Comparison of ENCODE assay signal across 10 cellular contexts in genomic region chr2:38073211-38074005, GRCh38. TPM values are rescaled to one million over a fixed set of nuclear protein-coding genes. Genes with fewer than 3 reads are reported as not detected.
A peak's percentile ranks its signal among the peaks of the same experiment; 100 is the strongest.
DNase-seq lines count a peak whose midpoint lies in the region; ATAC-seq and TF ChIP-seq lines count a peak whose summit lies in the region.
"Had no signal": no experiment of that assay in that cellular context is flagged by ENCODE, and none has a peak within 500 bp of the region (broad histone marks: within the 10 kb centered on the region; RNA-seq: fewer than 3 reads in every experiment).

No MANE protein-coding gene starts in this region.

- H3K4me2 ChIP-seq in mesenchymal stem cell (ENCODE audit: low read length, poor library complexity, severe bottlenecking) = peak overlapping the region; percentile 39

- H3K18ac ChIP-seq in mesenchymal stem cell (ENCODE audit: low read depth in 1 of 2, low read length in 2 of 2) = peak overlapping the region; percentile 38 to 41

- CTCF ChIA-PET in activated CD8-positive, alpha-beta memory T cell treated with anti-CD3 and anti-CD28 coated beads, Interleukin-2, amount 10 ng/mL, durations not matched to agents 7 days and 5 days (lab: Charles Lee) = no interaction called here
- CTCF ChIA-PET in MCF 10A (lab: Yijun Ruan, JAX) = no interaction called here

- WGBS in mesenchymal stem cell = 17% methylated on average over 26 of the region's 32 CpGs

- intact Hi-C loops in MCF 10A (cut with micrococcal nuclease) = no loop called here
- intact Hi-C loops in tibial artery (cut with DNase I; ENCODE audit: low total_unique reads) = no loop called here

- TF ChIP-seq CTCF in MCF 10A (IDR thresholded peaks at IDR 0.05; ENCODE audit: unreplicated experiment) (no peak), tibial artery (IDR thresholded peaks at IDR 0.05) (no peak)

- no peaks in the 10 kb centered on the region for H3K9me3 Mint-ChIP-seq in activated CD8-positive, alpha-beta memory T cell treated with anti-CD3 and anti-CD28 coated beads, Interleukin-2, amount 10 ng/mL, durations not matched to agents 7 days and 5 days (ENCODE audit: low read depth)
- no peaks in the 10 kb centered on the region for H3K9me3 Mint-ChIP-seq in MCF 10A (ENCODE audit: unreplicated experiment)

- H3K14ac ChIP-seq in mesenchymal stem cell (ENCODE audit: low read length in 2 of 2) = no peak overlapping the region

- peaks cover 5% of the 10 kb centered on the region for H3K36me3 Mint-ChIP-seq in activated CD8-positive, alpha-beta memory T cell treated with anti-CD3 and anti-CD28 coated beads, Interleukin-2, amount 10 ng/mL, durations not matched to agents 7 days and 5 days
- peaks cover 30% of the 10 kb centered on the region for H3K36me3 Mint-ChIP-seq in MCF 10A (ENCODE audit: insufficient read depth, unreplicated experiment)

- peak overlapping the region; percentile 82 for H3K4me3 ChIP-seq in mesenchymal stem cell (ENCODE audit: insufficient read depth in 1 of 2, low read depth in 1 of 2, low read length in 2 of 2)
- H3K4me3 ChIP-seq in tibial artery = peak overlapping the region; percentile 6 to 61
- H3K4me3 ChIP-seq: SJSA1 had no signal

- H3K9ac ChIP-seq in mesenchymal stem cell (ENCODE audit: low read length) = peak overlapping the region; percentile 88

- no peak for DNase-seq in activated CD8-positive, alpha-beta memory T cell treated with anti-CD3 and anti-CD28 coated beads, Interleukin-2, amount 10 ng/mL, durations not matched to agents 7 days and 5 days
- DNase-seq in activated CD8-positive, alpha-beta memory T cell treated with anti-CD3 and anti-CD28 coated beads, Interleukin-2, amount 50 U/mL, for 48 hours = no peak
- DNase-seq in MCF 10A (ENCODE audit: unreplicated experiment) (no peak), mesenchymal stem cell (peak; percentile 49), tibial artery (no peak), cerebellar cortex (ENCODE audit: low spot score) (no peak)
- DNase-seq: BE2C had no signal

- H2AK5ac ChIP-seq in mesenchymal stem cell (ENCODE audit: low read length, severe bottlenecking) = no peak overlapping the region

- TSS peak; percentile 9 for BruUV-seq in MCF 10A (replicated peaks; lab: Mats Ljungman, UMichigan)

- H2AFZ ChIP-seq in mesenchymal stem cell (ENCODE audit: low read depth, low read length) = no peak overlapping the region

- H3K4me1 Mint-ChIP-seq in activated CD8-positive, alpha-beta memory T cell treated with anti-CD3 and anti-CD28 coated beads, Interleukin-2, amount 10 ng/mL, durations not matched to agents 7 days and 5 days = peaks cover 25% of the 10 kb centered on the region
- peaks cover 12% of the 10 kb centered on the region for H3K4me1 Mint-ChIP-seq in MCF 10A (ENCODE audit: insufficient read depth, unreplicated experiment)

- no peak overlapping the region for H2BK120ac ChIP-seq in mesenchymal stem cell (ENCODE audit: low read depth, low read length)

- H3K27ac Mint-ChIP-seq in activated CD8-positive, alpha-beta memory T cell treated with anti-CD3 and anti-CD28 coated beads, Interleukin-2, amount 10 ng/mL, durations not matched to agents 7 days and 5 days = peak overlapping the region; percentile 41
- H3K27ac Mint-ChIP-seq in MCF 10A (ENCODE audit: low read depth, unreplicated experiment) = no peak overlapping the region

- H3K4me1 ChIP-seq in mesenchymal stem cell (ENCODE audit: control insufficient read depth, insufficient read depth, low read depth, low read length) (peaks cover 13% of the 10 kb centered on the region), tibial artery (peaks cover 5 to 48% (median 34%) of the 10 kb centered on the region in 4 donors)
- H3K4me1 ChIP-seq: BE2C had no signal

- H3K79me1 ChIP-seq in mesenchymal stem cell (replicated peaks; ENCODE audit: low read length, poor library complexity, severe bottlenecking) = no peaks in the 10 kb centered on the region

- peaks cover 61% of the 10 kb centered on the region for H3K27me3 Mint-ChIP-seq in activated CD8-positive, alpha-beta memory T cell treated with anti-CD3 and anti-CD28 coated beads, Interleukin-2, amount 10 ng/mL, durations not matched to agents 7 days and 5 days
- no peaks in the 10 kb centered on the region for H3K27me3 Mint-ChIP-seq in MCF 10A (ENCODE audit: insufficient read depth, unreplicated experiment)

- H2BK5ac ChIP-seq in mesenchymal stem cell (ENCODE audit: low read depth, low read length, poor library complexity, severe bottlenecking) = peak overlapping the region; percentile 85

- no peak for ATAC-seq in activated CD8-positive, alpha-beta memory T cell treated with anti-CD3 and anti-CD28 coated beads, Interleukin-2, amount 10 ng/mL, durations not matched to agents 7 days and 5 days
- no peak for ATAC-seq in HG03039 (IDR thresholded peaks at IDR 0.05; ENCODE audit: unreplicated experiment)
- no peak for ATAC-seq in HG03280 (IDR thresholded peaks at IDR 0.05; ENCODE audit: unreplicated experiment)

- H3K4ac ChIP-seq in mesenchymal stem cell (ENCODE audit: low read depth in 1 of 2, low read length in 2 of 2) = peak overlapping the region in 1 of 2 experiments; percentile 32

- H4K91ac ChIP-seq in mesenchymal stem cell (ENCODE audit: low read length) = no peak overlapping the region

- H3K36me3 ChIP-seq in mesenchymal stem cell (ENCODE audit: control insufficient read depth in 1 of 2, insufficient read depth in 2 of 2, low read depth in 1 of 2, low read length in 2 of 2) (peaks cover 23 to 63% of the 10 kb centered on the region in 2 experiments), tibial artery (no peaks in the 10 kb centered on the region)
- H3K36me3 ChIP-seq: BE2C had no signal

- H4K8ac ChIP-seq in mesenchymal stem cell (ENCODE audit: low read length) = peak overlapping the region; percentile 72

- POLR2A ChIA-PET in MCF 10A (lab: Yijun Ruan, JAX) = no interaction called here

- H3K9me3 ChIP-seq in mesenchymal stem cell (ENCODE audit: control insufficient read depth, low read length) = no peaks in the 10 kb centered on the region
- H3K9me3 ChIP-seq in tibial artery = no peaks in the 10 kb centered on the region
- H3K9me3 ChIP-seq: BE2C had no signal

- H3K27me3 ChIP-seq in mesenchymal stem cell (ENCODE audit: control insufficient read depth in 1 of 2, insufficient read depth in 1 of 2, low read length in 2 of 2) (no peaks in the 10 kb centered on the region), tibial artery (peaks cover 0 to 43% of the 10 kb centered on the region in 2 donors)
- H3K27me3 ChIP-seq: BE2C, SJSA1 had no signal

- H2BK15ac ChIP-seq in mesenchymal stem cell (ENCODE audit: low read depth, poor library complexity, severe bottlenecking) = no peak overlapping the region

- H3K4me3 Mint-ChIP-seq in activated CD8-positive, alpha-beta memory T cell treated with anti-CD3 and anti-CD28 coated beads, Interleukin-2, amount 10 ng/mL, durations not matched to agents 7 days and 5 days = peak overlapping the region; percentile 58
- H3K4me3 Mint-ChIP-seq in MCF 10A (ENCODE audit: unreplicated experiment) = peak overlapping the region; percentile 35

- peak overlapping the region in 1 of 2 experiments; percentile 9 for H3K23ac ChIP-seq in mesenchymal stem cell (ENCODE audit: low read length in 2 of 2)

- H3K27ac ChIP-seq in mesenchymal stem cell (ENCODE audit: low read length, poor library complexity, severe bottlenecking) (peak overlapping the region; percentile 89), tibial artery (no peak overlapping the region)
- H3K27ac ChIP-seq: SJSA1 had no signal

- peak overlapping the region; percentile 42 to 68 for H2BK12ac ChIP-seq in mesenchymal stem cell (ENCODE audit: low read length in 2 of 2)

RNA-seq across cellular contexts. Expression of gene CYP1B1, which starts 2.5 kb away (rescaled TPM):
- total RNA-seq in activated CD8-positive, alpha-beta memory T cell treated with anti-CD3 and anti-CD28 coated beads, Interleukin-2, amount 10 ng/mL, durations not matched to agents 7 days and 5 days = 10 to 100 TPM in 1 of 2 experiments, 1 to 10 TPM in 1; 4.2 to 16.0 TPM
- total RNA-seq in MCF 10A (2022) = 37.2 and 53.3 TPM in 2 replicates
- polyA plus RNA-seq in mesenchymal stem cell (2013, experiment 1 of 2) = 32.4 TPM
- 33.1 TPM for polyA plus RNA-seq in mesenchymal stem cell (2013, experiment 2 of 2)
